ENCODE assay signal across 1 cellular context in the genomic region with DNA sequence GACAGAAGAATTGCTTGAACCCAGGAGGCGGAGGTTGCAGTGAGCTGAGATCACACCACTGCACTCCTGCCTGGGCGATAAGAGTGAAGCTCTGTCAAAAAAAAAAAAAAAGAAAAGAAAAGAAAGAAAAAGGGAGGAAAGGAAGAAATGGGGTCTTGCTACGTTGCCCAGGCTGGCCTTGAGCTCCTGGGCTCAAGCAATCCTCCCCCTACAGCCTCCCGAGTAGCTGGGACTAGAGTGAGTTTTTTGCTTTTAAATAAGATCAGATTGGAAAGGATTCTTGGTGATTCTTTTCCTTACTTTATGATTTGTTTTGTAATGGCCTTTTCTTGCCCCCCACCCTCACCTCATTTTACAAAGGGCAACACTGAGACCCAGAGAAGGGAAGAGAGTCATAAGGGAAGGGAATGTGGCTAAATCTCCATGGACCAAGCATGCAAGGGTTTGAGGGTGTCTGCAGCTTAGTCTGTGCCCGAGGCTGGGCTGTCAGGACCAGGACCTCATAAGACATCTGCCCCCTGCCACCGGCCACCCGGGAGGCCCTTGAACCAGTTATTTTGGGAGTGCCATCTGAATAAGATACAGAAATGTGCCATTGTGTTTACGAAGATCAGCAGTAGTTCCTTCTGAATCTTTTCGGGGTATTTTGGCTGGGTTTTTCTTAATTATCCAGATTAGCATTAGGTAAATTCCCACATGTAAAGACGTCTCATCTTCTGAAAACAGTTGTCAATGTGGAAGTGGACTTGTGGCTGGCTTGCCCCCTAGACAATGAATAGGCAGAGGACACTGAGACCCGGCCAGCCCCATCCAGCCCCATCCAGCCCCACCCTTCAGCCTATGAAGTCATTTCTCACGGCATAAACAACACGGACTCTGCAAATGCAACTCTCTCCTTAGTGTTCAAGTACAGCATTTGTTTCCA.
TF ChIP-seq lines count a peak whose summit lies in the region.

No MANE protein-coding gene starts in this region.

TF ChIP-seq in GM12878, 131 proteins besides CTCF, POLR2A, EP300 and RAD21 (continued from another document and continues in another):
- TF ChIP-seq, protein P1, sequence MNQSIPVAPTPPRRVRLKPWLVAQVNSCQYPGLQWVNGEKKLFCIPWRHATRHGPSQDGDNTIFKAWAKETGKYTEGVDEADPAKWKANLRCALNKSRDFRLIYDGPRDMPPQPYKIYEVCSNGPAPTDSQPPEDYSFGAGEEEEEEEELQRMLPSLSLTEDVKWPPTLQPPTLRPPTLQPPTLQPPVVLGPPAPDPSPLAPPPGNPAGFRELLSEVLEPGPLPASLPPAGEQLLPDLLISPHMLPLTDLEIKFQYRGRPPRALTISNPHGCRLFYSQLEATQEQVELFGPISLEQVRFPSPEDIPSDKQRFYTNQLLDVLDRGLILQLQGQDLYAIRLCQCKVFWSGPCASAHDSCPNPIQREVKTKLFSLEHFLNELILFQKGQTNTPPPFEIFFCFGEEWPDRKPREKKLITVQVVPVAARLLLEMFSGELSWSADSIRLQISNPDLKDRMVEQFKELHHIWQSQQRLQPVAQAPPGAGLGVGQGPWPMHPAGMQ (IDR thresholded peaks at IDR 0.05; ENCODE audit: borderline replicate concordance), result no peak
- TF ChIP-seq MXI1 (IDR thresholded peaks at IDR 0.05; ENCODE audit: low read depth, low read length) (no peak), TARDBP (IDR thresholded peaks at IDR 0.05; ENCODE audit: borderline replicate concordance) (no peak), SMC3 (IDR thresholded peaks at IDR 0.05; ENCODE audit: borderline replicate concordance, low read length) (0 out of 2 replicates have a peak, but pooled peaks have one; percentile 13), JUNB (IDR thresholded peaks at IDR 0.05) (peak; percentile 46; the same call in 1 of the 2 replicates), RAD51 (IDR thresholded peaks at IDR 0.05) (no peak), CBFB (IDR thresholded peaks at IDR 0.05; ENCODE audit: low read depth) (no peak), SPI1 (IDR thresholded peaks at IDR 0.05; ENCODE audit: borderline replicate concordance, insufficient read depth, low read depth, low read length) (peak; percentile 52; the same call in 1 of the 2 replicates), ZZZ3 (IDR thresholded peaks at IDR 0.05; ENCODE audit: control insufficient read depth, insufficient read length, low read depth) (no peak), WRNIP1 (IDR thresholded peaks at IDR 0.05; ENCODE audit: borderline replicate concordance, low read depth, low read length) (no peak), POLR2AphosphoS5 (IDR thresholded peaks at IDR 0.05; ENCODE audit: low read length) (peak; percentile 9; the same call in 1 of the 2 replicates), SUZ12 (IDR thresholded peaks at IDR 0.05; ENCODE audit: unreplicated experiment) (no peak), YY1 (IDR thresholded peaks at IDR 0.05; ENCODE audit: low read depth, low read length) (0 out of 2 replicates have a peak, but pooled peaks have one; percentile 7), POLR2AphosphoS2 (IDR thresholded peaks at IDR 0.05; ENCODE audit: low read depth, low read length) (no peak), CBX3 (IDR thresholded peaks at IDR 0.05; ENCODE audit: borderline replicate concordance, low read depth) (no peak), ETV6 (conservative IDR thresholded peaks at IDR 0.05 in 1 of 2, IDR thresholded peaks at IDR 0.05 in 1 of 2; ENCODE audit: borderline replicate concordance in 1 of 2, low read depth in 1 of 2) (peak in 1 of 2 experiments; percentile 59; a peak in 1 of 4 replicates), IRF4 (IDR thresholded peaks at IDR 0.05; ENCODE audit: low read depth, low read length) (0 out of 2 replicates have a peak, but pooled peaks have one; percentile 7), KDM1A (IDR thresholded peaks at IDR 0.05; ENCODE audit: borderline replicate concordance) (no peak), CEBPB (IDR thresholded peaks at IDR 0.05; ENCODE audit: borderline replicate concordance in 1 of 2, low read depth in 2 of 2, low read length in 2 of 2) (no peak), NR2C1 (IDR thresholded peaks at IDR 0.05) (no peak), ZNF217 (IDR thresholded peaks at IDR 0.05) (no peak), SIN3A (IDR thresholded peaks at IDR 0.05; ENCODE audit: low read depth, low read length) (peak; percentile 19; the same call in 1 of the 2 replicates), TAF1 (IDR thresholded peaks at IDR 0.05; ENCODE audit: borderline replicate concordance, low read depth, low read length) (no peak), RELA (IDR thresholded peaks at IDR 0.05; ENCODE audit: borderline replicate concordance, partially characterized antibody) (peak; percentile 75), NRF1 (conservative IDR thresholded peaks at IDR 0.05; ENCODE audit: low read depth, low read length) (no peak), IKZF1 (conservative IDR thresholded peaks at IDR 0.05) (peak; percentile 75), STAT3 (IDR thresholded peaks at IDR 0.05; ENCODE audit: low read depth, low read length) (no peak), BHLHE40 (IDR thresholded peaks at IDR 0.05; ENCODE audit: borderline replicate concordance in 1 of 2, low read depth in 2 of 2, low read length in 1 of 2) (peak in 1 of 2 experiments; percentile 20; a peak in 1 of 4 replicates), EGR1 (IDR thresholded peaks at IDR 0.05; ENCODE audit: borderline replicate concordance in 1 of 2, low read depth in 2 of 2, low read length in 2 of 2) (no peak), DPF2 (IDR thresholded peaks at IDR 0.05) (no peak), SMAD1 (IDR thresholded peaks at IDR 0.05; ENCODE audit: low read depth, partially characterized antibody) (peak; percentile 41), TCF7 (IDR thresholded peaks at IDR 0.05; ENCODE audit: borderline replicate concordance) (no peak)
- TF ChIP-seq, protein P2, sequence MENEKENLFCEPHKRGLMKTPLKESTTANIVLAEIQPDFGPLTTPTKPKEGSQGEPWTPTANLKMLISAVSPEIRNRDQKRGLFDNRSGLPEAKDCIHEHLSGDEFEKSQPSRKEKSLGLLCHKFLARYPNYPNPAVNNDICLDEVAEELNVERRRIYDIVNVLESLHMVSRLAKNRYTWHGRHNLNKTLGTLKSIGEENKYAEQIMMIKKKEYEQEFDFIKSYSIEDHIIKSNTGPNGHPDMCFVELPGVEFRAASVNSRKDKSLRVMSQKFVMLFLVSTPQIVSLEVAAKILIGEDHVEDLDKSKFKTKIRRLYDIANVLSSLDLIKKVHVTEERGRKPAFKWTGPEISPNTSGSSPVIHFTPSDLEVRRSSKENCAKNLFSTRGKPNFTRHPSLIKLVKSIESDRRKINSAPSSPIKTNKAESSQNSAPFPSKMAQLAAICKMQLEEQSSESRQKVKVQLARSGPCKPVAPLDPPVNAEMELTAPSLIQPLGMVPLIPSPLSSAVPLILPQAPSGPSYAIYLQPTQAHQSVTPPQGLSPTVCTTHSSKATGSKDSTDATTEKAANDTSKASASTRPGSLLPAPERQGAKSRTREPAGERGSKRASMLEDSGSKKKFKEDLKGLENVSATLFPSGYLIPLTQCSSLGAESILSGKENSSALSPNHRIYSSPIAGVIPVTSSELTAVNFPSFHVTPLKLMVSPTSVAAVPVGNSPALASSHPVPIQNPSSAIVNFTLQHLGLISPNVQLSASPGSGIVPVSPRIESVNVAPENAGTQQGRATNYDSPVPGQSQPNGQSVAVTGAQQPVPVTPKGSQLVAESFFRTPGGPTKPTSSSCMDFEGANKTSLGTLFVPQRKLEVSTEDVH (IDR thresholded peaks at IDR 0.05; ENCODE audit: low read depth, partially characterized antibody), result no peak
- TF ChIP-seq, protein P3, sequence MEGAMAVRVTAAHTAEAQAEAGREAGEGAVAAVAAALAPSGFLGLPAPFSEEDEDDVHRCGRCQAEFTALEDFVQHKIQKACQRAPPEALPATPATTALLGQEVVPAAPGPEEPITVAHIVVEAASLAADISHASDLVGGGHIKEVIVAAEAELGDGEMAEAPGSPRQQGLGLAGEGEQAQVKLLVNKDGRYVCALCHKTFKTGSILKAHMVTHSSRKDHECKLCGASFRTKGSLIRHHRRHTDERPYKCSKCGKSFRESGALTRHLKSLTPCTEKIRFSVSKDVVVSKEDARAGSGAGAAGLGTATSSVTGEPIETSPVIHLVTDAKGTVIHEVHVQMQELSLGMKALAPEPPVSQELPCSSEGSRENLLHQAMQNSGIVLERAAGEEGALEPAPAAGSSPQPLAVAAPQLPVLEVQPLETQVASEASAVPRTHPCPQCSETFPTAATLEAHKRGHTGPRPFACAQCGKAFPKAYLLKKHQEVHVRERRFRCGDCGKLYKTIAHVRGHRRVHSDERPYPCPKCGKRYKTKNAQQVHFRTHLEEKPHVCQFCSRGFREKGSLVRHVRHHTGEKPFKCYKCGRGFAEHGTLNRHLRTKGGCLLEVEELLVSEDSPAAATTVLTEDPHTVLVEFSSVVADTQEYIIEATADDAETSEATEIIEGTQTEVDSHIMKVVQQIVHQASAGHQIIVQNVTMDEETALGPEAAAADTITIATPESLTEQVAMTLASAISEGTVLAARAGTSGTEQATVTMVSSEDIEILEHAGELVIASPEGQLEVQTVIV (IDR thresholded peaks at IDR 0.05; ENCODE audit: borderline replicate concordance, partially characterized antibody), result no peak
- TF ChIP-seq, protein P4, sequence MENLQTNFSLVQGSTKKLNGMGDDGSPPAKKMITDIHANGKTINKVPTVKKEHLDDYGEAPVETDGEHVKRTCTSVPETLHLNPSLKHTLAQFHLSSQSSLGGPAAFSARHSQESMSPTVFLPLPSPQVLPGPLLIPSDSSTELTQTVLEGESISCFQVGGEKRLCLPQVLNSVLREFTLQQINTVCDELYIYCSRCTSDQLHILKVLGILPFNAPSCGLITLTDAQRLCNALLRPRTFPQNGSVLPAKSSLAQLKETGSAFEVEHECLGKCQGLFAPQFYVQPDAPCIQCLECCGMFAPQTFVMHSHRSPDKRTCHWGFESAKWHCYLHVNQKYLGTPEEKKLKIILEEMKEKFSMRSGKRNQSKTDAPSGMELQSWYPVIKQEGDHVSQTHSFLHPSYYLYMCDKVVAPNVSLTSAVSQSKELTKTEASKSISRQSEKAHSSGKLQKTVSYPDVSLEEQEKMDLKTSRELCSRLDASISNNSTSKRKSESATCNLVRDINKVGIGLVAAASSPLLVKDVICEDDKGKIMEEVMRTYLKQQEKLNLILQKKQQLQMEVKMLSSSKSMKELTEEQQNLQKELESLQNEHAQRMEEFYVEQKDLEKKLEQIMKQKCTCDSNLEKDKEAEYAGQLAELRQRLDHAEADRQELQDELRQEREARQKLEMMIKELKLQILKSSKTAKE (IDR thresholded peaks at IDR 0.05; ENCODE audit: low read depth, poor library complexity, severe bottlenecking), result peak; percentile 73
- TF ChIP-seq, protein P5, sequence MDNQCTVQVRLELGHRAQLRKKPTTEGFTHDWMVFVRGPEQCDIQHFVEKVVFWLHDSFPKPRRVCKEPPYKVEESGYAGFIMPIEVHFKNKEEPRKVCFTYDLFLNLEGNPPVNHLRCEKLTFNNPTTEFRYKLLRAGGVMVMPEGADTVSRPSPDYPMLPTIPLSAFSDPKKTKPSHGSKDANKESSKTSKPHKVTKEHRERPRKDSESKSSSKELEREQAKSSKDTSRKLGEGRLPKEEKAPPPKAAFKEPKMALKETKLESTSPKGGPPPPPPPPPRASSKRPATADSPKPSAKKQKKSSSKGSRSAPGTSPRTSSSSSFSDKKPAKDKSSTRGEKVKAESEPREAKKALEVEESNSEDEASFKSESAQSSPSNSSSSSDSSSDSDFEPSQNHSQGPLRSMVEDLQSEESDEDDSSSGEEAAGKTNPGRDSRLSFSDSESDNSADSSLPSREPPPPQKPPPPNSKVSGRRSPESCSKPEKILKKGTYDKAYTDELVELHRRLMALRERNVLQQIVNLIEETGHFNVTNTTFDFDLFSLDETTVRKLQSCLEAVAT (IDR thresholded peaks at IDR 0.05), result no peak
- TF ChIP-seq, protein P6, sequence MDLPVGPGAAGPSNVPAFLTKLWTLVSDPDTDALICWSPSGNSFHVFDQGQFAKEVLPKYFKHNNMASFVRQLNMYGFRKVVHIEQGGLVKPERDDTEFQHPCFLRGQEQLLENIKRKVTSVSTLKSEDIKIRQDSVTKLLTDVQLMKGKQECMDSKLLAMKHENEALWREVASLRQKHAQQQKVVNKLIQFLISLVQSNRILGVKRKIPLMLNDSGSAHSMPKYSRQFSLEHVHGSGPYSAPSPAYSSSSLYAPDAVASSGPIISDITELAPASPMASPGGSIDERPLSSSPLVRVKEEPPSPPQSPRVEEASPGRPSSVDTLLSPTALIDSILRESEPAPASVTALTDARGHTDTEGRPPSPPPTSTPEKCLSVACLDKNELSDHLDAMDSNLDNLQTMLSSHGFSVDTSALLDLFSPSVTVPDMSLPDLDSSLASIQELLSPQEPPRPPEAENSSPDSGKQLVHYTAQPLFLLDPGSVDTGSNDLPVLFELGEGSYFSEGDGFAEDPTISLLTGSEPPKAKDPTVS (IDR thresholded peaks at IDR 0.05; ENCODE audit: low read depth, low read length), result no peak
- TF ChIP-seq, protein P7, sequence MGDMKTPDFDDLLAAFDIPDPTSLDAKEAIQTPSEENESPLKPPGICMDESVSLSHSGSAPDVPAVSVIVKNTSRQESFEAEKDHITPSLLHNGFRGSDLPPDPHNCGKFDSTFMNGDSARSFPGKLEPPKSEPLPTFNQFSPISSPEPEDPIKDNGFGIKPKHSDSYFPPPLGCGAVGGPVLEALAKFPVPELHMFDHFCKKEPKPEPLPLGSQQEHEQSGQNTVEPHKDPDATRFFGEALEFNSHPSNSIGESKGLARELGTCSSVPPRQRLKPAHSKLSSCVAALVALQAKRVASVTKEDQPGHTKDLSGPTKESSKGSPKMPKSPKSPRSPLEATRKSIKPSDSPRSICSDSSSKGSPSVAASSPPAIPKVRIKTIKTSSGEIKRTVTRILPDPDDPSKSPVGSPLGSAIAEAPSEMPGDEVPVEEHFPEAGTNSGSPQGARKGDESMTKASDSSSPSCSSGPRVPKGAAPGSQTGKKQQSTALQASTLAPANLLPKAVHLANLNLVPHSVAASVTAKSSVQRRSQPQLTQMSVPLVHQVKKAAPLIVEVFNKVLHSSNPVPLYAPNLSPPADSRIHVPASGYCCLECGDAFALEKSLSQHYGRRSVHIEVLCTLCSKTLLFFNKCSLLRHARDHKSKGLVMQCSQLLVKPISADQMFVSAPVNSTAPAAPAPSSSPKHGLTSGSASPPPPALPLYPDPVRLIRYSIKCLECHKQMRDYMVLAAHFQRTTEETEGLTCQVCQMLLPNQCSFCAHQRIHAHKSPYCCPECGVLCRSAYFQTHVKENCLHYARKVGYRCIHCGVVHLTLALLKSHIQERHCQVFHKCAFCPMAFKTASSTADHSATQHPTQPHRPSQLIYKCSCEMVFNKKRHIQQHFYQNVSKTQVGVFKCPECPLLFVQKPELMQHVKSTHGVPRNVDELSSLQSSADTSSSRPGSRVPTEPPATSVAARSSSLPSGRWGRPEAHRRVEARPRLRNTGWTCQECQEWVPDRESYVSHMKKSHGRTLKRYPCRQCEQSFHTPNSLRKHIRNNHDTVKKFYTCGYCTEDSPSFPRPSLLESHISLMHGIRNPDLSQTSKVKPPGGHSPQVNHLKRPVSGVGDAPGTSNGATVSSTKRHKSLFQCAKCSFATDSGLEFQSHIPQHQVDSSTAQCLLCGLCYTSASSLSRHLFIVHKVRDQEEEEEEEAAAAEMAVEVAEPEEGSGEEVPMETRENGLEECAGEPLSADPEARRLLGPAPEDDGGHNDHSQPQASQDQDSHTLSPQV (IDR thresholded peaks at IDR 0.05), result peak; percentile 45; the same call in 1 of the 2 replicates
